12 cellular contexts compared by ENCODE assay signal in the genomic region with DNA sequence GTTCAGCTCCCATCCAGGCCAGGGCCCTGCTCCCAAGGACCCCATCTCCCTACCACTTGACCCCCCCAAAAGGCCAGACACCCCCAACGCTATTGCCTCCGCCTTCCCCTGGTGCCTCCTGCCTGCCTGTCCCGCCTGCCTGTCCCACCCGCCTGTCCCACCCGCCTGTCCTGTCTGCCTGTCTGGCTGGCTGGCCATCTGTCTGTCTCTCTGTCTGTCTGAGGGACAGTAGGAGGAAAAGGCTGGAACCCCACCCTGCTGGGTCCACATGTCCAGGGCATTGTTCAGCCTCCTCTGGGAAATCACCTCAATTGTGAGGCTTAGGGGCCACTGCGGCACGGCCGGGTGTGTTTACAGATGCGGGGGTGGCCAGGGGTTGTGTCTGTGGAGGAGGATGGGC. TPM values are rescaled to one million over a fixed set of nuclear protein-coding genes. Genes with fewer than 3 reads are reported as not detected.
DNase-seq lines count a peak whose midpoint lies in the region; ATAC-seq and TF ChIP-seq lines count a peak whose summit lies in the region.
"Had no signal": no experiment of that assay in that cellular context is flagged by ENCODE, and none has a peak within 500 bp of the region (broad histone marks: within the 10 kb centered on the region; RNA-seq: fewer than 3 reads in every experiment).

No MANE protein-coding gene starts in this region.

- ATAC-seq in RWPE2 (ENCODE audit: low read depth) (no peak), naive B cell (ENCODE audit: low read depth in 2 of 2) (no peak)
- ATAC-seq: GM12878 had no signal

- DNase-seq in RWPE2 (ENCODE audit: low spot score) (no peak), endodermal cell (peak; percentile 55), naive B cell (no peak), tibial nerve (ENCODE audit: low spot score in 2 of 2) (no peak), NCI-H1417 treated with DMSO at 0.1 percent for 48 hours (lab: John Stamatoyannopoulos, UW) (no peak), DMS53 treated with DMSO at 0.1 percent for 48 hours (lab: John Stamatoyannopoulos, UW; ENCODE audit: unreplicated experiment) (no peak), coronary artery (ENCODE audit: low spot score) (no peak)
- DNase-seq: activated CD4-positive, alpha-beta T cell treated with anti-CD3 and anti-CD28 coated beads for 48 hours; DMS 273 treated with DMSO at 0.1 percent for 48 hours; NCI-H2227 treated with DMSO at 0.1 percent for 48 hours; SHP77 had no signal

- peak overlapping the region; percentile 96 for H3K27ac ChIP-seq in RWPE2 (ENCODE audit: poor library complexity, severe bottlenecking)
- no peak overlapping the region for H3K27ac ChIP-seq in endodermal cell (ENCODE audit: low read depth, low read length)
- peak overlapping the region in 3 of 4 donors; percentile 85 to 95 (median 92) for H3K27ac ChIP-seq in tibial nerve
- H3K27ac ChIP-seq in coronary artery = peak overlapping the region in 1 of 2 donors; percentile 80

- no peaks in the 10 kb centered on the region for H3K9me3 ChIP-seq in RWPE2 (ENCODE audit: severe bottlenecking)
- H3K9me3 ChIP-seq in endodermal cell (ENCODE audit: control insufficient read depth, low read length) = no peaks in the 10 kb centered on the region
- peaks cover 0 to 10% (median 0%) of the 10 kb centered on the region in 4 donors for H3K9me3 ChIP-seq in tibial nerve

- no peak for TF ChIP-seq POLR2A in tibial nerve (IDR thresholded peaks at IDR 0.05)

- no peak for TF ChIP-seq EP300 in tibial nerve (IDR thresholded peaks at IDR 0.05)

- H3K9me3 Mint-ChIP-seq in endodermal cell (peaks cover 4% of the 10 kb centered on the region), naive B cell (peaks cover 0 to 6% (median 3%) of the 10 kb centered on the region in 7 donors)

- H3K27me3 ChIP-seq in RWPE2 (ENCODE audit: insufficient read depth, poor library complexity, severe bottlenecking) (no peaks in the 10 kb centered on the region), endodermal cell (ENCODE audit: control insufficient read depth, insufficient read depth, low read length, poor library complexity, severe bottlenecking) (no peaks in the 10 kb centered on the region), tibial nerve (no peaks in the 10 kb centered on the region)

- H3K4me3 Mint-ChIP-seq in endodermal cell (no peak overlapping the region), naive B cell (peak overlapping the region in 1 of 8 donors; percentile 40)

- H3K36me3 ChIP-seq in RWPE2 (ENCODE audit: low read depth) (no peaks in the 10 kb centered on the region), endodermal cell (ENCODE audit: control insufficient read depth, insufficient read depth, low read length) (no peaks in the 10 kb centered on the region), tibial nerve (no peaks in the 10 kb centered on the region)

- 88 to 89% methylated on average over 4 to 9 of the region's 9 CpGs for WGBS in endodermal cell (ENCODE audit: insufficient coverage in 1 of 2, insufficient read length in 1 of 2), 2 experiments
- 83 to 84% methylated on average over 9 of the region's 9 CpGs for WGBS in tibial nerve, 2 donors

- H3K4me1 ChIP-seq in RWPE2 (ENCODE audit: insufficient read depth, poor library complexity, severe bottlenecking) = peaks cover 52% of the 10 kb centered on the region
- H3K4me1 ChIP-seq in endodermal cell (ENCODE audit: control insufficient read depth, insufficient read depth, low read length) = peaks cover 26% of the 10 kb centered on the region
- H3K4me1 ChIP-seq in tibial nerve = peaks cover 3 to 71% (median 43%) of the 10 kb centered on the region in 4 donors

- no peak overlapping the region for H3K9ac ChIP-seq in endodermal cell (ENCODE audit: extremely low read depth, low read length, poor library complexity, severe bottlenecking)

- H3K4me3 ChIP-seq in RWPE2 (ENCODE audit: severe bottlenecking) (no peak overlapping the region), endodermal cell (ENCODE audit: low read length) (no peak overlapping the region), tibial nerve (no peak overlapping the region), coronary artery (no peak overlapping the region)
- H3K4me3 ChIP-seq: GM12878 had no signal

- H3K36me3 Mint-ChIP-seq in endodermal cell (ENCODE audit: low read depth) = no peaks in the 10 kb centered on the region
- H3K36me3 Mint-ChIP-seq in naive B cell = peaks cover 0 to 8% of the 10 kb centered on the region in 2 donors

- H3K4me1 Mint-ChIP-seq in endodermal cell = peaks cover 60% of the 10 kb centered on the region
- H3K4me1 Mint-ChIP-seq in naive B cell = peaks cover 22 to 26% (median 23%) of the 10 kb centered on the region in 3 donors

- H3K27me3 Mint-ChIP-seq in endodermal cell (ENCODE audit: insufficient read depth) = no peaks in the 10 kb centered on the region
- peaks cover 0 to 19% (median 18%) of the 10 kb centered on the region in 3 donors for H3K27me3 Mint-ChIP-seq in naive B cell

- TF ChIP-seq CTCF in RWPE2 (IDR thresholded peaks at IDR 0.05; ENCODE audit: poor library complexity, severe bottlenecking) = no peak
- TF ChIP-seq CTCF in endodermal cell (conservative IDR thresholded peaks at IDR 0.05) = no peak
- no peak for TF ChIP-seq CTCF in tibial nerve (IDR thresholded peaks at IDR 0.05)
- TF ChIP-seq CTCF in coronary artery (IDR thresholded peaks at IDR 0.05) = no peak

- H3K27ac Mint-ChIP-seq in endodermal cell (peak overlapping the region; percentile 78), naive B cell (peak overlapping the region in 4 of 6 donors; percentile 31 to 76 (median 42))

RNA-seq across cellular contexts. Expression of gene CBX7, which starts 25.3 kb away (rescaled TPM):
- 10 to 100 TPM; 14.2 to 22.0 TPM for total RNA-seq in endodermal cell
- 6.0 TPM for polyA plus RNA-seq in endodermal cell (2013, experiment 1 of 2)
- polyA plus RNA-seq in endodermal cell (2013, experiment 2 of 2) = 5.8 TPM
- polyA plus RNA-seq in naive B cell (ENCODE audit: low read depth in 6 of 6) = 10 to 100 TPM in 5 of 6 donors, 1 to 10 TPM in 1; 9.9 to 38.5 (median 21.7) TPM
- 100 to 1,000 TPM; 189 to 264 (median 206) TPM for total RNA-seq in tibial nerve

Comparison
In these comparisons a context has a peak if more than half of its experiments do, and no peak if none do; other contexts are left out.
1. RNA of gene CBX7, which starts 25.3 kb away (total RNA-seq): 189 to 264 TPM in tibial nerve; 14.2 to 22.0 TPM in endodermal cell; every median in the first group is over 4 times any median in the second.